11 cellular contexts compared by ENCODE assay signal in genomic region chr4:169225812-169226211, GRCh38. TPM values are rescaled to one million over a fixed set of nuclear protein-coding genes. Genes with fewer than 3 reads are reported as not detected.
A peak's percentile ranks its signal among the peaks of the same experiment; 100 is the strongest.
DNase-seq lines count a peak whose midpoint lies in the region; ATAC-seq, FAIRE-seq and TF ChIP-seq lines count a peak whose summit lies in the region.
"Had no signal": no experiment of that assay in that cellular context is flagged by ENCODE, and none has a peak within 500 bp of the region (broad histone marks: within the 10 kb centered on the region; RNA-seq: fewer than 3 reads in every experiment).

No MANE protein-coding gene starts in this region.

- no peak for TF ChIP-seq CTCF in CD14-positive monocyte (IDR thresholded peaks at IDR 0.05)

- no peaks in the 10 kb centered on the region for H3K9me3 Mint-ChIP-seq in CD14-positive monocyte

- no peaks in the 10 kb centered on the region for H3K27me3 Mint-ChIP-seq in CD14-positive monocyte (ENCODE audit: low read depth in 3 of 3)

- peaks cover 9% of the 10 kb centered on the region for H3K4me1 Mint-ChIP-seq in CD14-positive monocyte

- peak; percentile 14 for FAIRE-seq in GM19239 (lab: Jason Lieb, UNC)

- DNase-seq in GM19239 (ENCODE audit: insufficient read length, low spot score) (no peak), SW480 (ENCODE audit: low spot score) (peak; percentile 77), renal cortical epithelial cell (ENCODE audit: low read depth) (peak; percentile 73), NCI-H187 treated with DMSO at 0.1 percent for 48 hours (lab: John Stamatoyannopoulos, UW) (no peak), CD14-positive monocyte (ENCODE audit: low spot score) (no peak), GM19240 (ENCODE audit: insufficient read length, low spot score) (no peak), activated gamma-delta T cell (lab: John Stamatoyannopoulos, UW) (no peak)
- DNase-seq: activated effector memory CD4-positive, alpha-beta T cell treated with Interleukin-2 at 50 U/mL for 16 hours; left colon; NCI-H1694 treated with DMSO at 0.1 percent for 48 hours had no signal

- H3K4me3 Mint-ChIP-seq in CD14-positive monocyte: no peak overlapping the region

- peak; percentile 45 for ATAC-seq in HG02981 (IDR thresholded peaks at IDR 0.05; ENCODE audit: unreplicated experiment)

- no peak overlapping the region for H3K27ac Mint-ChIP-seq in CD14-positive monocyte

- intact Hi-C loops in CD14-positive monocyte (cut with micrococcal nuclease): no loop called here

- peaks cover 3 to 5% of the 10 kb centered on the region in 2 donors for H3K36me3 Mint-ChIP-seq in CD14-positive monocyte

RNA-seq across cellular contexts. Expression of gene SH3RF1, which starts 44.9 kb away (rescaled TPM):
- total RNA-seq in renal cortical epithelial cell: 10.2 and 12.7 TPM in 2 replicates
- 1 to 10 TPM; 3.1 to 4.7 TPM for polyA plus RNA-seq in CD14-positive monocyte

Comparison
In these comparisons a context has a peak if more than half of its experiments do, and no peak if none do; other contexts are left out.
1. DNase-seq: peak in SW480 (single experiment) and renal cortical epithelial cell (single experiment); none in GM19239 (single experiment), NCI-H187 treated with DMSO at 0.1 percent for 48 hours (single experiment), CD14-positive monocyte (single experiment), GM19240 (single experiment) and activated gamma-delta T cell (single experiment).